In the genomic region with DNA sequence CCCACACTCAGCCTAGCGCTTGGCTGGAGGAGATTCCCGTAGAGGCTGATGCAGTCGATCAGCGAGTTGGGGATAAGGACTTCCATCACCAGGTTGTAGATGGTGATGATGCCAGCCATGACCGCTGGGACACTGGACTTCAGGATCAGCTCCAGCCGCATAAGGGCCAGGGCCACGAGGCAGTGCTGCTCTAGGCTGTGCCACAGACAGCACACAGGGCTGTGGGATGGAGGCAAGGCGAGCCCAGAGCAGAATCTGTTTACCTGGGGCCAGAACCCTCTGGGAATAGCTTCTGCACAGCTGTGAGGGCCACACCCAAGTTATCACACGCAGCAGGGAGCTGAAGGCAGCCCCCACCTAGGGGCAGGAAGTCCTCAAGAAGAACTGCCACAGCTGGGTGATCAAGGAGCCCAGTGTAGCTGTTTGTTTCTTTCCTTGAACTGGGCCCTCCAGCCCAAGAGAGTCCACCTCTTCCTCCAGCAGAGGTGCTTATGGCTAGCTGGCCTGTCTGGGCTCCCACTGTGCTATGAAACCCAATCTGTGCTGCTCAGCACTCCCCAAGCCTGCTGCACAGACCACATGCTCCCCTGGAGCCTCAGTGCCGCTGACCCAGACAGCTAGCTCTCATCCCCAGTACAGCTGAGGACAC, we compare ENCODE assay signal across 8 cellular contexts. TPM values are rescaled to one million over a fixed set of nuclear protein-coding genes. Genes with fewer than 3 reads are reported as not detected.
A peak's percentile ranks its signal among the peaks of the same experiment; 100 is the strongest.
DNase-seq lines count a peak whose midpoint lies in the region; ATAC-seq and TF ChIP-seq lines count a peak whose summit lies in the region.

No MANE protein-coding gene starts in this region.

- peaks cover 5% of the 10 kb centered on the region for H3K36me3 ChIP-seq in CD4-positive, alpha-beta memory T cell (ENCODE audit: insufficient read depth, low read length)
- no peaks in the 10 kb centered on the region for H3K36me3 ChIP-seq in thyroid gland

- ATAC-seq in GM19452 (IDR thresholded peaks at IDR 0.05; ENCODE audit: unreplicated experiment) = peak; percentile 48
- ATAC-seq in effector memory CD8-positive, alpha-beta T cell (replicated peaks) = peak; percentile 51

- TF ChIP-seq POLR2A in thyroid gland (IDR thresholded peaks at IDR 0.05) = no peak

- H3K4me1 ChIP-seq in CD4-positive, alpha-beta memory T cell (ENCODE audit: insufficient read depth, low read length) = peaks cover 93% of the 10 kb centered on the region
- peaks cover 50 to 53% of the 10 kb centered on the region in 2 donors for H3K4me1 ChIP-seq in thyroid gland

- no peaks in the 10 kb centered on the region for H3K9me3 ChIP-seq in CD4-positive, alpha-beta memory T cell (ENCODE audit: control insufficient read depth in 1 of 2, low read length in 2 of 2)
- no peaks in the 10 kb centered on the region for H3K9me3 ChIP-seq in thyroid gland

- peak overlapping the region; percentile 36 to 72 (median 62) for H3K4me3 Mint-ChIP-seq in CD4-positive, alpha-beta memory T cell
- H3K4me3 Mint-ChIP-seq in effector memory CD8-positive, alpha-beta T cell = peak overlapping the region; percentile 78

- H3K27me3 Mint-ChIP-seq in CD4-positive, alpha-beta memory T cell = no peaks in the 10 kb centered on the region
- no peaks in the 10 kb centered on the region for H3K27me3 Mint-ChIP-seq in effector memory CD8-positive, alpha-beta T cell

- intact Hi-C loops in CD4-positive, alpha-beta memory T cell (cut with micrococcal nuclease) = no loop called here
- intact Hi-C loops in thyroid gland (cut with DNase I) = no loop called here

- no peak for TF ChIP-seq CTCF in thyroid gland (IDR thresholded peaks at IDR 0.05)

- peak overlapping the region; percentile 1 to 38 for H3K4me3 ChIP-seq in CD4-positive, alpha-beta memory T cell (ENCODE audit: low read length in 2 of 2)
- no peak overlapping the region for H3K4me3 ChIP-seq in thyroid gland (replicated peaks in 1 of 3)

- peak in 3 of 5 donors; percentile 32 to 47 (median 37) for DNase-seq in CD4-positive, alpha-beta memory T cell
- DNase-seq in NCI-H510A treated with DMSO at 0.1 percent for 48 hours (lab: John Stamatoyannopoulos, UW) (peak; percentile 78), thyroid gland (peak; percentile 67 to 69), Ammon's horn (ENCODE audit: low spot score) (no peak), NCI-H2171 treated with DMSO at 0.1 percent for 48 hours (lab: John Stamatoyannopoulos, UW) (no peak), GM03348 (ENCODE audit: low spot score) (no peak)
- no peak for DNase-seq in effector memory CD8-positive, alpha-beta T cell

- no peaks in the 10 kb centered on the region for H3K9me3 Mint-ChIP-seq in CD4-positive, alpha-beta memory T cell
- no peaks in the 10 kb centered on the region for H3K9me3 Mint-ChIP-seq in effector memory CD8-positive, alpha-beta T cell

- CTCF ChIA-PET in CD4-positive, alpha-beta memory T cell (lab: Charles Lee; ENCODE audit: partially characterized antibody) = interaction anchor here (0.6 to 5.9 kb wide), 14 partner anchors 9 to 121 kb away, joined by 3 to 42 read pairs (median 4); no protein-coding TSS in a partner anchor

- peaks cover 13 to 22% of the 10 kb centered on the region in 2 donors for H3K36me3 Mint-ChIP-seq in CD4-positive, alpha-beta memory T cell
- peaks cover 63% of the 10 kb centered on the region for H3K36me3 Mint-ChIP-seq in effector memory CD8-positive, alpha-beta T cell (ENCODE audit: insufficient read depth)

- peaks cover 60 to 94% (median 83%) of the 10 kb centered on the region in 4 donors for H3K4me1 Mint-ChIP-seq in CD4-positive, alpha-beta memory T cell
- H3K4me1 Mint-ChIP-seq in effector memory CD8-positive, alpha-beta T cell (ENCODE audit: low read depth in 2 of 2) = peaks cover 64 to 65% of the 10 kb centered on the region in 2 donors

- no peaks in the 10 kb centered on the region for H3K27me3 ChIP-seq in CD4-positive, alpha-beta memory T cell (ENCODE audit: insufficient read depth, low read length)
- H3K27me3 ChIP-seq in thyroid gland = no peaks in the 10 kb centered on the region

- POLR2A ChIA-PET in CD4-positive, alpha-beta memory T cell (lab: Charles Lee; ENCODE audit: partially characterized antibody) = interaction anchor here (0.8 to 23.8 kb wide), 9 partner anchors 10 to 121 kb away, joined by 3 to 555 read pairs (median 5); no protein-coding TSS in a partner anchor

- WGBS in thyroid gland, 2 donors = 62 to 70% methylated on average over 7 to 10 of the region's 10 CpGs

- peak overlapping the region; percentile 50 for H3K27ac ChIP-seq in CD4-positive, alpha-beta memory T cell (ENCODE audit: low read depth, low read length)
- peak overlapping the region; percentile 34 to 70 (median 62) for H3K27ac ChIP-seq in thyroid gland

- H3K27ac Mint-ChIP-seq in CD4-positive, alpha-beta memory T cell = peak overlapping the region; percentile 52 to 97 (median 70)
- peak overlapping the region; percentile 82 to 93 for H3K27ac Mint-ChIP-seq in effector memory CD8-positive, alpha-beta T cell

RNA-seq across cellular contexts. Expression of a gene that starts 6.2 kb away (rescaled TPM):
- 10 to 100 TPM; 57.5 to 58.4 TPM for total RNA-seq in CD4-positive, alpha-beta memory T cell
- 10 to 100 TPM; 22.7 to 29.9 TPM for polyA plus RNA-seq in CD4-positive, alpha-beta memory T cell
- total RNA-seq in thyroid gland = 100 to 1,000 TPM in 2 of 4 donors, 10 to 100 TPM in 2; 15.0 to 208 (median 91.4) TPM

Comparison
In these comparisons a context has a peak if more than half of its experiments do, and no peak if none do; other contexts are left out.
1. DNase-seq: peak in CD4-positive, alpha-beta memory T cell (3 of 5), NCI-H510A treated with DMSO at 0.1 percent for 48 hours (single experiment) and thyroid gland (2 of 2); none in effector memory CD8-positive, alpha-beta T cell (0 of 3), Ammon's horn (single experiment), NCI-H2171 treated with DMSO at 0.1 percent for 48 hours (single experiment) and GM03348 (single experiment).
2. H3K4me3 ChIP-seq: peak in CD4-positive, alpha-beta memory T cell (2 of 2); none in thyroid gland (0 of 3).